15 cellular contexts compared by ENCODE assay signal in genomic region chr9:20945269-20945668, GRCh38.
"Had no signal": no experiment of that assay in that cellular context is flagged by ENCODE, and none has a peak within 500 bp of the region (broad histone marks: within the 10 kb centered on the region; RNA-seq: fewer than 3 reads in every experiment).

No MANE protein-coding gene starts in this region.

- H3K4me3 Mint-ChIP-seq: effector memory CD8-positive, alpha-beta T cell; natural killer cell treated with Interleukin-12 subunit alpha and Interleukin-12 subunit beta and Interleukin-15 and Interleukin-18, amount 100 ng/mL, for 72 hours; stimulated activated effector memory CD8-positive, alpha-beta T cell treated with anti-CD3 and anti-CD28 coated beads, Interleukin-12 subunit alpha, Interleukin-12 subunit beta, amount 100 ng/mL, for 72 hours; type B pancreatic cell had no signal

- H3K4me1 Mint-ChIP-seq: stimulated activated effector memory CD8-positive, alpha-beta T cell treated with anti-CD3 and anti-CD28 coated beads, Interleukin-12 subunit alpha, Interleukin-12 subunit beta, amount 100 ng/mL, for 72 hours had no signal

- H3K36me3 Mint-ChIP-seq: natural killer cell treated with Interleukin-12 subunit alpha and Interleukin-12 subunit beta and Interleukin-15 and Interleukin-18, amount 100 ng/mL, for 72 hours had no signal

- DNase-seq: effector memory CD8-positive, alpha-beta T cell; esophagus squamous epithelium; foreskin fibroblast; heart left ventricle; mucosa of descending colon; ovary; retina; right lobe of liver; stimulated activated CD4-positive, alpha-beta T cell treated with anti-CD3 and anti-CD28 coated beads, Interleukin-4, amount 100 ng/mL, for 1 hour; stimulated activated CD8-positive, alpha-beta memory T cell treated with anti-CD3 and anti-CD28 coated beads, Interleukin-4, amount 100 ng/mL, for 48 hours; stimulated activated naive CD8-positive, alpha-beta T cell treated with anti-CD3 and anti-CD28 coated beads, Interleukin-15, Interleukin-2, amounts not matched to agents 100 U/mL and 50 U/mL, for 24 hours; thyroid gland had no signal

- H3K9me3 Mint-ChIP-seq: effector memory CD8-positive, alpha-beta T cell; natural killer cell treated with Interleukin-12 subunit alpha and Interleukin-12 subunit beta and Interleukin-15 and Interleukin-18, amount 100 ng/mL, for 72 hours; stimulated activated effector memory CD8-positive, alpha-beta T cell treated with anti-CD3 and anti-CD28 coated beads, Interleukin-12 subunit alpha, Interleukin-12 subunit beta, amount 100 ng/mL, for 72 hours; type B pancreatic cell had no signal

- H3K27me3 Mint-ChIP-seq: effector memory CD8-positive, alpha-beta T cell; natural killer cell treated with Interleukin-12 subunit alpha and Interleukin-12 subunit beta and Interleukin-15 and Interleukin-18, amount 100 ng/mL, for 72 hours; type B pancreatic cell had no signal

- H3K27ac Mint-ChIP-seq: effector memory CD8-positive, alpha-beta T cell; natural killer cell treated with Interleukin-12 subunit alpha and Interleukin-12 subunit beta and Interleukin-15 and Interleukin-18, amount 100 ng/mL, for 72 hours; stimulated activated effector memory CD8-positive, alpha-beta T cell treated with anti-CD3 and anti-CD28 coated beads, Interleukin-12 subunit alpha, Interleukin-12 subunit beta, amount 100 ng/mL, for 72 hours; type B pancreatic cell had no signal

- ATAC-seq: effector memory CD8-positive, alpha-beta T cell; heart left ventricle; mucosa of descending colon; natural killer cell treated with Interleukin-12 subunit alpha and Interleukin-12 subunit beta and Interleukin-15 and Interleukin-18, amount 100 ng/mL, for 72 hours; right lobe of liver; stimulated activated effector memory CD8-positive, alpha-beta T cell treated with anti-CD3 and anti-CD28 coated beads, Interleukin-12 subunit alpha, Interleukin-12 subunit beta, amount 100 ng/mL, for 72 hours; stimulated activated naive CD8-positive, alpha-beta T cell treated with anti-CD3 and anti-CD28 coated beads, Interleukin-15, Interleukin-2, amounts not matched to agents 100 U/mL and 50 U/mL, for 24 hours had no signal
